Comparison of ENCODE assay signal across 9 cellular contexts in genomic region chr22:41526226-41526531, GRCh38. TPM values are rescaled to one million over a fixed set of nuclear protein-coding genes. Genes with fewer than 3 reads are reported as not detected.
DNase-seq lines count a peak whose midpoint lies in the region; ATAC-seq and TF ChIP-seq lines count a peak whose summit lies in the region.
"Had no signal": no experiment of that assay in that cellular context is flagged by ENCODE, and none has a peak within 500 bp of the region (broad histone marks: within the 10 kb centered on the region; RNA-seq: fewer than 3 reads in every experiment).

No MANE protein-coding gene starts in this region.

- H3K4me1 Mint-ChIP-seq in T-helper 1 cell treated with Interleukin-12 subunit alpha and Interleukin-12 subunit beta and Interleukin-4 antibody, amounts not matched to agents 30 μg/mL and 1 μg/mL, for 36 hours (ENCODE audit: low read depth), result peaks cover 9% of the 10 kb centered on the region
- peaks cover 19% of the 10 kb centered on the region for H3K4me1 Mint-ChIP-seq in activated naive CD8-positive, alpha-beta T cell treated with anti-CD3 and anti-CD28 coated beads, Interleukin-2, amount 50 U/mL, for 24 hours
- H3K4me1 Mint-ChIP-seq: nephron had no signal

- H3K27ac ChIP-seq in liver (ENCODE audit: low read depth in 1 of 2, low read length in 2 of 2) (peak overlapping the region; percentile 50 to 62), stomach smooth muscle (ENCODE audit: low read length) (peak overlapping the region; percentile 88)

- H3K36me3 Mint-ChIP-seq in T-helper 1 cell treated with Interleukin-12 subunit alpha and Interleukin-12 subunit beta and Interleukin-4 antibody, amounts not matched to agents 30 μg/mL and 1 μg/mL, for 36 hours (ENCODE audit: low read depth), result peaks cover 21% of the 10 kb centered on the region
- peaks cover 28% of the 10 kb centered on the region for H3K36me3 Mint-ChIP-seq in activated naive CD8-positive, alpha-beta T cell treated with anti-CD3 and anti-CD28 coated beads, Interleukin-2, amount 50 U/mL, for 24 hours (ENCODE audit: low read depth)

- H3K4me3 Mint-ChIP-seq in T-helper 1 cell treated with Interleukin-12 subunit alpha and Interleukin-12 subunit beta and Interleukin-4 antibody, amounts not matched to agents 30 μg/mL and 1 μg/mL, for 36 hours, result no peak overlapping the region
- no peak overlapping the region for H3K4me3 Mint-ChIP-seq in activated naive CD8-positive, alpha-beta T cell treated with anti-CD3 and anti-CD28 coated beads, Interleukin-2, amount 50 U/mL, for 24 hours
- H3K4me3 Mint-ChIP-seq: nephron had no signal

- no peaks in the 10 kb centered on the region for H3K27me3 Mint-ChIP-seq in T-helper 1 cell treated with Interleukin-12 subunit alpha and Interleukin-12 subunit beta and Interleukin-4 antibody, amounts not matched to agents 30 μg/mL and 1 μg/mL, for 36 hours (ENCODE audit: low read depth)
- H3K27me3 Mint-ChIP-seq in activated naive CD8-positive, alpha-beta T cell treated with anti-CD3 and anti-CD28 coated beads, Interleukin-2, amount 50 U/mL, for 24 hours, result no peaks in the 10 kb centered on the region

- H3K4me3 ChIP-seq in liver (ENCODE audit: low read depth in 1 of 3, low read length in 3 of 3) (no peak overlapping the region), stomach smooth muscle (ENCODE audit: low read length in 2 of 2) (no peak overlapping the region), BE2C (ENCODE audit: low read depth, low read length) (no peak overlapping the region)

- H3K36me3 ChIP-seq in liver (ENCODE audit: control insufficient read depth in 4 of 4, insufficient read depth in 3 of 4, low read depth in 1 of 4, low read length in 3 of 4), result peaks cover 15 to 58% (median 28%) of the 10 kb centered on the region in 4 donors
- peaks cover 44 to 58% of the 10 kb centered on the region in 2 donors for H3K36me3 ChIP-seq in stomach smooth muscle (ENCODE audit: control insufficient read depth in 2 of 2, insufficient read depth in 2 of 2, low read length in 2 of 2)
- peaks cover 84% of the 10 kb centered on the region for H3K36me3 ChIP-seq in BE2C

- no peaks in the 10 kb centered on the region for H3K9me3 Mint-ChIP-seq in T-helper 1 cell treated with Interleukin-12 subunit alpha and Interleukin-12 subunit beta and Interleukin-4 antibody, amounts not matched to agents 30 μg/mL and 1 μg/mL, for 36 hours
- H3K9me3 Mint-ChIP-seq in activated naive CD8-positive, alpha-beta T cell treated with anti-CD3 and anti-CD28 coated beads, Interleukin-2, amount 50 U/mL, for 24 hours, result no peaks in the 10 kb centered on the region
- H3K9me3 Mint-ChIP-seq: nephron had no signal

- no peaks in the 10 kb centered on the region for H3K27me3 ChIP-seq in liver (ENCODE audit: control insufficient read depth in 4 of 4, insufficient read depth in 4 of 4, low read length in 3 of 4)
- H3K27me3 ChIP-seq in stomach smooth muscle (ENCODE audit: control insufficient read depth in 1 of 2, insufficient read depth in 2 of 2, low read length in 2 of 2), result no peaks in the 10 kb centered on the region
- no peaks in the 10 kb centered on the region for H3K27me3 ChIP-seq in BE2C

- peak overlapping the region; percentile 46 for H3K27ac Mint-ChIP-seq in T-helper 1 cell treated with Interleukin-12 subunit alpha and Interleukin-12 subunit beta and Interleukin-4 antibody, amounts not matched to agents 30 μg/mL and 1 μg/mL, for 36 hours
- H3K27ac Mint-ChIP-seq in activated naive CD8-positive, alpha-beta T cell treated with anti-CD3 and anti-CD28 coated beads, Interleukin-2, amount 50 U/mL, for 24 hours, result peak overlapping the region; percentile 63
- H3K27ac Mint-ChIP-seq: nephron had no signal

- no peak for ATAC-seq in activated naive CD8-positive, alpha-beta T cell treated with anti-CD3 and anti-CD28 coated beads, Interleukin-2, amount 50 U/mL, for 24 hours
- ATAC-seq in GM18502 (IDR thresholded peaks at IDR 0.05; ENCODE audit: poor library complexity, unreplicated experiment), result no peak

- TF ChIP-seq RAD21 in liver (IDR thresholded peaks at IDR 0.05), result no peak

- H3K4me1 ChIP-seq in liver (ENCODE audit: control insufficient read depth in 4 of 4, insufficient read depth in 4 of 4, low read length in 3 of 4), result peaks cover 4 to 45% (median 39%) of the 10 kb centered on the region in 4 donors
- peaks cover 47% of the 10 kb centered on the region for H3K4me1 ChIP-seq in stomach smooth muscle (ENCODE audit: control insufficient read depth, insufficient read depth, low read length)
- no peaks in the 10 kb centered on the region for H3K4me1 ChIP-seq in BE2C

- DNase-seq in T-helper 1 cell, result no peak
- DNase-seq in activated naive CD8-positive, alpha-beta T cell treated with anti-CD3 and anti-CD28 coated beads, Interleukin-2, amount 50 U/mL, for 24 hours, result no peak
- DNase-seq in NCI-H446 treated with DMSO at 0.1 percent for 48 hours (lab: John Stamatoyannopoulos, UW), result no peak
- no peak for DNase-seq in BE2C

- 69% methylated on average over 7 of the region's 7 CpGs for WGBS in liver

- no peak overlapping the region for H3K9ac ChIP-seq in liver (ENCODE audit: low read depth in 1 of 2, low read length in 2 of 2)
- H3K9ac ChIP-seq in stomach smooth muscle (ENCODE audit: low read length in 2 of 2), result peak overlapping the region; percentile 4 to 51

- TF ChIP-seq CTCF in liver (IDR thresholded peaks at IDR 0.05; ENCODE audit: low read depth, low read length, missing input control) (no peak), BE2C (IDR thresholded peaks at IDR 0.05; ENCODE audit: low read depth, low read length) (no peak)

- no peaks in the 10 kb centered on the region for H3K9me3 ChIP-seq in liver (ENCODE audit: control insufficient read depth in 4 of 4, low read length in 3 of 4)
- H3K9me3 ChIP-seq in stomach smooth muscle (ENCODE audit: control insufficient read depth in 2 of 2, low read length in 2 of 2), result no peaks in the 10 kb centered on the region
- H3K9me3 ChIP-seq in BE2C, result no peaks in the 10 kb centered on the region

TF ChIP-seq in liver, 16 proteins besides CTCF, POLR2A, EP300 and RAD21 (continues in another document):
- TF ChIP-seq GABPA (IDR thresholded peaks at IDR 0.05 in 1 of 2, conservative IDR thresholded peaks at IDR 0.05 in 1 of 2) (no peak), ATF3 (IDR thresholded peaks at IDR 0.05) (no peak), MAX (IDR thresholded peaks at IDR 0.05) (no peak), EGR1 (IDR thresholded peaks at IDR 0.05; ENCODE audit: low read depth in 2 of 2) (no peak), NR2F2 (IDR thresholded peaks at IDR 0.05) (no peak), HNF4G (IDR thresholded peaks at IDR 0.05) (no peak), HNF4A (conservative IDR thresholded peaks at IDR 0.05) (no peak), REST (IDR thresholded peaks at IDR 0.05) (no peak), RXRA (IDR thresholded peaks at IDR 0.05) (no peak)

RNA-seq across cellular contexts. Expression of gene POLR3H, which starts 18.1 kb away (rescaled TPM):
- 10 to 100 TPM; 11.7 to 21.9 TPM for total RNA-seq in liver
- 10 to 100 TPM; 32.2 to 37.7 TPM for polyA plus RNA-seq in liver
- 135 TPM for polyA plus RNA-seq in BE2C (2012; ENCODE audit: insufficient read depth, insufficient read length, low read depth)

RNA-seq across cellular contexts. Expression of gene CSDC2, which starts 34.6 kb away (rescaled TPM):
- under 1 TPM; 0.17 to 0.33 TPM for total RNA-seq in liver
- polyA plus RNA-seq in liver, result 10 to 100 TPM in 1 of 2 donors, under 1 TPM in 1; 0.42 to 12.2 TPM
- polyA plus RNA-seq in BE2C (2012; ENCODE audit: insufficient read depth, insufficient read length, low read depth), result 1.3 TPM

RNA-seq across cellular contexts. Expression of gene ACO2, which starts 57.3 kb away (rescaled TPM):
- 10 to 100 TPM; 62.8 to 75.1 TPM for total RNA-seq in liver
- polyA plus RNA-seq in liver, result 10 to 100 TPM; 45.3 to 76.1 TPM
- polyA plus RNA-seq in BE2C (2012; ENCODE audit: insufficient read depth, insufficient read length, low read depth), result 205 TPM

RNA-seq across cellular contexts. Expression of gene PHF5A, which starts 57.7 kb away (rescaled TPM):
- total RNA-seq in liver, result 10 to 100 TPM; 27.3 to 31.7 TPM
- polyA plus RNA-seq in liver, result 10 to 100 TPM; 15.8 to 19.1 TPM
- polyA plus RNA-seq in BE2C (2012; ENCODE audit: insufficient read depth, insufficient read length, low read depth), result 125 TPM

Comparison
In these comparisons a context has a peak if more than half of its experiments do, and no peak if none do; other contexts are left out.
1. H3K9ac ChIP-seq: peak in stomach smooth muscle (2 of 2); none in liver (0 of 2).